Comparison of ENCODE assay signal across 9 cellular contexts in the genomic region with DNA sequence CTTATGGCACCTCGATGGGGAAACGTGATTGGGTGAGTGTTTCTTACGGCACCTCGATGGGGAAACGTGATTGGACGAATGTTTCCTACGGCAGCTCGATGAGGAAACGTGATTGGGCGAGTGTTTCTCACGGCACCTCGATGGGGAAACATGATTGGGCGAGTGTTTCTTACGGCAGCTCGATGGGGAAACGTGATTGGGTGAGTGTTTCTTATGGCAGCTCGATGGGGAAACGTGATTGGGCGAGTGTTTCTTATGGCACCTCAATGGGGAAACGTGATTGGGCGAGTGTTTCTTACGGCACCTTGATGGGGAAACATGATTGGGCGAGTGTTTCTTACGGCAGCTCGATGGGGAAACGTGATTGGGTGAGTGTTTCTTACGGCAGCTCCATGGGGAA. TPM values are rescaled to one million over a fixed set of nuclear protein-coding genes. Genes with fewer than 3 reads are reported as not detected.
DNase-seq lines count a peak whose midpoint lies in the region; FAIRE-seq and TF ChIP-seq lines count a peak whose summit lies in the region.
"Not testable (repeated sequence)": the region's sequence is repeated elsewhere in the genome, so short reads cannot be mapped to it uniquely, and the experiment has no call there.
"Had no signal": no experiment of that assay in that cellular context is flagged by ENCODE, and none has a peak within 500 bp of the region (broad histone marks: within the 10 kb centered on the region; RNA-seq: fewer than 3 reads in every experiment).

No MANE protein-coding gene starts in this region.

- not testable (repeated sequence) for H2BK120ac ChIP-seq in H1 (replicated peaks; ENCODE audit: low read depth, low read length)

- H2BK20ac ChIP-seq in H1 (ENCODE audit: low read length), result not testable (repeated sequence)

- H3K79me1 ChIP-seq in H1 (ENCODE audit: low read depth, low read length), result not testable (repeated sequence)

- H2BK12ac ChIP-seq in H1 (ENCODE audit: low read depth, low read length), result not testable (repeated sequence)

- TF ChIP-seq EP300 in H1 (IDR thresholded peaks at IDR 0.05; ENCODE audit: borderline replicate concordance in 1 of 2, low read depth in 2 of 2, low read length in 2 of 2), result not testable (repeated sequence)

- H3K4me1 Mint-ChIP-seq in activated T-helper 1 cell treated with anti-CD3 and anti-CD28 coated beads, Interleukin-12 subunit alpha, Interleukin-12 subunit beta, Interleukin-2, Interleukin-4 antibody, amounts not matched to agents 30 ng/mL and 10 ng/mL and 1 ng/mL, durations not matched to agents 14 hours and 24 hours and 36 hours (ENCODE audit: low read depth), result not testable (repeated sequence)
- peaks cover 27% of the 10 kb centered on the region for H3K4me1 Mint-ChIP-seq in neural progenitor cell

- H3K23me2 ChIP-seq in H1 (ENCODE audit: low read depth, low read length), result not testable (repeated sequence)

- H3K36me3 Mint-ChIP-seq in activated T-helper 1 cell treated with anti-CD3 and anti-CD28 coated beads, Interleukin-12 subunit alpha, Interleukin-12 subunit beta, Interleukin-2, Interleukin-4 antibody, amounts not matched to agents 30 ng/mL and 10 ng/mL and 1 ng/mL, durations not matched to agents 14 hours and 24 hours and 36 hours (ENCODE audit: low read depth); neural progenitor cell: not testable (repeated sequence)

- H3K18ac ChIP-seq in H1 (ENCODE audit: extremely low read depth, low read length), result not testable (repeated sequence)

- peak overlapping the region; percentile 27 for H3K27ac Mint-ChIP-seq in activated T-helper 1 cell treated with anti-CD3 and anti-CD28 coated beads, Interleukin-12 subunit alpha, Interleukin-12 subunit beta, Interleukin-2, Interleukin-4 antibody, amounts not matched to agents 30 ng/mL and 10 ng/mL and 1 ng/mL, durations not matched to agents 14 hours and 24 hours and 36 hours
- H3K27ac Mint-ChIP-seq in neural progenitor cell, result peak overlapping the region; percentile 55

- H3K79me2 ChIP-seq in H1 (ENCODE audit: control insufficient read depth in 1 of 2, insufficient read depth in 2 of 2, low read length in 2 of 2); neural progenitor cell (ENCODE audit: low read depth): not testable (repeated sequence)

- not testable (repeated sequence) for TF ChIP-seq RAD21 in H1 (IDR thresholded peaks at IDR 0.05 in 1 of 2, conservative IDR thresholded peaks at IDR 0.05 in 1 of 2; ENCODE audit: low read depth in 2 of 2, low read length in 2 of 2)

- H2BK5ac ChIP-seq in H1 (ENCODE audit: low read depth, low read length), result not testable (repeated sequence)

- not testable (repeated sequence) for H3K9me3 Mint-ChIP-seq in activated T-helper 1 cell treated with anti-CD3 and anti-CD28 coated beads, Interleukin-12 subunit alpha, Interleukin-12 subunit beta, Interleukin-2, Interleukin-4 antibody, amounts not matched to agents 30 ng/mL and 10 ng/mL and 1 ng/mL, durations not matched to agents 14 hours and 24 hours and 36 hours; neural progenitor cell

- POLR2A ChIA-PET in H1 (lab: Charles Lee; ENCODE audit: partially characterized antibody), result interaction anchor here (0.7 to 3.0 kb wide), 4 partner anchors 17 to 102 kb away, joined by 3 to 8 read pairs (median 4); no protein-coding TSS in a partner anchor

- H4K8ac ChIP-seq in H1 (ENCODE audit: extremely low read depth, insufficient read depth, low read length), result not testable (repeated sequence)

- H3K27me3 Mint-ChIP-seq in activated T-helper 1 cell treated with anti-CD3 and anti-CD28 coated beads, Interleukin-12 subunit alpha, Interleukin-12 subunit beta, Interleukin-2, Interleukin-4 antibody, amounts not matched to agents 30 ng/mL and 10 ng/mL and 1 ng/mL, durations not matched to agents 14 hours and 24 hours and 36 hours (ENCODE audit: insufficient read depth), result peaks cover 13% of the 10 kb centered on the region
- H3K27me3 Mint-ChIP-seq in neural progenitor cell (ENCODE audit: insufficient read depth, low read depth), result not testable (repeated sequence)

- CTCF ChIA-PET in H1 (lab: Charles Lee; ENCODE audit: partially characterized antibody), result interaction anchor here (0.6 to 1.6 kb wide), 5 partner anchors 18 to 738 kb away, joined by 3 to 5 read pairs (median 3); no protein-coding TSS in a partner anchor

- DNase-seq in DMS53 treated with DMSO at 0.1 percent for 48 hours (lab: John Stamatoyannopoulos, UW; ENCODE audit: unreplicated experiment) (peak; percentile 66), NAMALWA (ENCODE audit: low spot score) (peak; percentile 3), testis (peak; percentile 80)
- DNase-seq in activated T-helper 1 cell treated with anti-CD3 and anti-CD28 coated beads, Interleukin-12 subunit alpha, Interleukin-12 subunit beta, Interleukin-2, Interleukin-4 antibody, amounts not matched to agents 30 ng/mL and 10 ng/mL and 1 ng/mL, durations not matched to agents 14 hours and 24 hours and 36 hours (ENCODE audit: low spot score); H1 (ENCODE audit: low read depth in 1 of 2, low spot score in 2 of 2); neural progenitor cell (ENCODE audit: low spot score): not testable (repeated sequence)

- not testable (repeated sequence) for H3K56ac ChIP-seq in H1 (replicated peaks; ENCODE audit: insufficient read length, low read depth, low read length)

- not testable (repeated sequence) for H3K27me3 ChIP-seq in H1 (replicated peaks in 1 of 4; ENCODE audit: control insufficient read depth in 3 of 4, extremely low read depth in 1 of 4, insufficient read depth in 3 of 4, low read length in 3 of 4); neural progenitor cell; testis

- H3K4ac ChIP-seq in H1 (replicated peaks; ENCODE audit: insufficient read length, low read depth, low read length), result not testable (repeated sequence)

- H4K20me1 ChIP-seq in H1 (replicated peaks in 1 of 2; ENCODE audit: control insufficient read depth in 1 of 2, insufficient read depth in 2 of 2, low read length in 2 of 2); neural progenitor cell (ENCODE audit: low read depth): not testable (repeated sequence)

- H2AFZ ChIP-seq in H1 (ENCODE audit: low read length); neural progenitor cell (replicated peaks): not testable (repeated sequence)

- not testable (repeated sequence) for TF ChIP-seq CTCF in H1 (IDR thresholded peaks at IDR 0.05; ENCODE audit: control extremely low read depth in 1 of 3, insufficient read depth in 1 of 3, low read depth in 1 of 3, low read length in 3 of 3); neural progenitor cell (IDR thresholded peaks at IDR 0.05); testis (IDR thresholded peaks at IDR 0.05)

- WGBS in H1 (ENCODE audit: extremely low coverage in 1 of 2, insufficient coverage in 1 of 2, insufficient read length in 1 of 2, insufficient replicate concordance in 2 of 2, low coverage in 1 of 2, low lambda C conversion rate in 2 of 2, missing lambda C conversion rate in 1 of 2), 2 experiments, result 91% methylated on average over 24 of the region's 27 CpGs; no CpG with 5 or more reads in 1 of the 2 experiments
- 68 to 80% methylated on average over 27 of the region's 27 CpGs for WGBS in testis, 2 donors

- intact Hi-C loops in activated T-helper 1 cell treated with anti-CD3 and anti-CD28 coated beads, Interleukin-12 subunit alpha, Interleukin-12 subunit beta, Interleukin-2, Interleukin-4 antibody, amounts not matched to agents 30 ng/mL and 10 ng/mL and 1 ng/mL, durations not matched to agents 14 hours and 24 hours and 36 hours (cut with micrococcal nuclease); testis (cut with DNase I; ENCODE audit: low total_unique reads): not testable (repeated sequence)

- H3K36me3 ChIP-seq in H1 (ENCODE audit: control insufficient read depth in 2 of 4, insufficient read depth in 4 of 4, low read length in 3 of 4); neural progenitor cell; testis (ENCODE audit: low read depth, missing control alignments): not testable (repeated sequence)

- not testable (repeated sequence) for TF ChIP-seq POLR2A in H1 (IDR thresholded peaks at IDR 0.05; ENCODE audit: control extremely low read depth in 1 of 2, low read depth in 2 of 2, low read length in 2 of 2); testis (IDR thresholded peaks at IDR 0.05)

- not testable (repeated sequence) for H2BK15ac ChIP-seq in H1 (ENCODE audit: low read length)

- not testable (repeated sequence) for H3F3A ChIP-seq in neural progenitor cell (ENCODE audit: low read depth)

- H3K27ac ChIP-seq in H1 (ENCODE audit: low read depth, low read length); neural progenitor cell; testis: not testable (repeated sequence)

- not testable (repeated sequence) for H3K4me2 ChIP-seq in H1 (ENCODE audit: insufficient read depth in 1 of 2, low read depth in 2 of 2, low read length in 2 of 2); neural progenitor cell

- not testable (repeated sequence) for H3K4me3 Mint-ChIP-seq in activated T-helper 1 cell treated with anti-CD3 and anti-CD28 coated beads, Interleukin-12 subunit alpha, Interleukin-12 subunit beta, Interleukin-2, Interleukin-4 antibody, amounts not matched to agents 30 ng/mL and 10 ng/mL and 1 ng/mL, durations not matched to agents 14 hours and 24 hours and 36 hours
- peak overlapping the region; percentile 24 for H3K4me3 Mint-ChIP-seq in neural progenitor cell

- not testable (repeated sequence) for H3K9ac ChIP-seq in H1 (replicated peaks in 1 of 4; ENCODE audit: extremely low read depth in 1 of 4, low read depth in 3 of 4, low read length in 3 of 4); neural progenitor cell

- H4K5ac ChIP-seq in H1 (ENCODE audit: insufficient read length, low read depth, low read length), result not testable (repeated sequence)

- not testable (repeated sequence) for H3K4me3 ChIP-seq in H1 (ENCODE audit: extremely low read depth in 1 of 4, insufficient read depth in 2 of 4, low read depth in 3 of 4, low read length in 4 of 4); neural progenitor cell
- H3K4me3 ChIP-seq in testis, result peak overlapping the region in 1 of 2 donors; percentile 41

- not testable (repeated sequence) for FAIRE-seq in H1 (lab: Jason Lieb, UNC)

- H3K9me3 ChIP-seq in H1 (ENCODE audit: insufficient read depth in 2 of 2, low read depth in 1 of 2, low read length in 1 of 2); neural progenitor cell (ENCODE audit: low read depth); testis: not testable (repeated sequence)

- not testable (repeated sequence) for H3K4me1 ChIP-seq in H1 (replicated peaks in 1 of 4; ENCODE audit: control insufficient read depth in 3 of 4, insufficient read depth in 4 of 4, low read length in 3 of 4); neural progenitor cell; testis

- not testable (repeated sequence) for H3K23ac ChIP-seq in H1 (ENCODE audit: insufficient read length)

- H2AK5ac ChIP-seq in H1 (ENCODE audit: low read depth, low read length), result not testable (repeated sequence)

- H3K14ac ChIP-seq in H1 (ENCODE audit: insufficient read length), result not testable (repeated sequence)

- H4K91ac ChIP-seq in H1 (replicated peaks; ENCODE audit: insufficient read length, low read length), result not testable (repeated sequence)

RNA-seq across cellular contexts. Expression of gene DOC2B, which starts 25.0 kb away (rescaled TPM):
- total RNA-seq in activated T-helper 1 cell treated with anti-CD3 and anti-CD28 coated beads, Interleukin-12 subunit alpha, Interleukin-12 subunit beta, Interleukin-2, Interleukin-4 antibody, amounts not matched to agents 30 ng/mL and 10 ng/mL and 1 ng/mL, durations not matched to agents 14 hours and 24 hours and 36 hours, result 5.5 and 7.6 TPM in 2 replicates
- 3.3 and 4.0 TPM in 2 replicates for total RNA-seq in H1 (2021; fragmentation: NEBNext Ultra II Directional; extraction: Animal tissue kit (Norgen Biotek cat#: 25700))
- polyA plus RNA-seq in H1 (2011; rRNA removed) (1.3 and 1.8 TPM in 2 replicates), testis (ENCODE audit: insufficient read depth, low read depth, low replicate concordance) (4.0 TPM)
- 2.2 TPM for polyA plus RNA-seq in H1 (2011; cell fraction: cytosol; rRNA removed)
- polyA plus RNA-seq in H1 (2011; cell fraction: nucleus; rRNA removed), result 2.5 TPM
- polyA plus RNA-seq in H1 (2012, experiment 1 of 2), result 1.0 to 1.7 TPM (median 1.5 TPM) in 4 replicates
- polyA plus RNA-seq in H1 (2012, experiment 2 of 2), result 1.3 TPM
- polyA plus RNA-seq in H1 (2013, experiment 1 of 2), result 1.3 TPM
- 1.1 TPM for polyA plus RNA-seq in H1 (2013, experiment 2 of 2)
- 1.9 and 3.6 TPM in 2 replicates for polyA minus RNA-seq in H1 (2011; rRNA and poly(A)+ RNA removed)
- polyA minus RNA-seq in H1 (2011; cell fraction: cytosol; rRNA and poly(A)+ RNA removed), result 2.5 TPM
- polyA minus RNA-seq in H1 (2011; cell fraction: nucleus; rRNA and poly(A)+ RNA removed), result 3.1 TPM
- total RNA-seq in neural progenitor cell (ENCODE audit: low replicate concordance) (0.31 and 0.34 TPM in 2 replicates), testis (1 to 10 TPM; 1.4 to 1.9 TPM)
- total RNA-seq: G401 had no signal
- polyA plus RNA-seq: BJ; CD4-positive, alpha-beta memory T cell had no signal
